ENCODE assay signal across 8 cellular contexts in the genomic region with DNA sequence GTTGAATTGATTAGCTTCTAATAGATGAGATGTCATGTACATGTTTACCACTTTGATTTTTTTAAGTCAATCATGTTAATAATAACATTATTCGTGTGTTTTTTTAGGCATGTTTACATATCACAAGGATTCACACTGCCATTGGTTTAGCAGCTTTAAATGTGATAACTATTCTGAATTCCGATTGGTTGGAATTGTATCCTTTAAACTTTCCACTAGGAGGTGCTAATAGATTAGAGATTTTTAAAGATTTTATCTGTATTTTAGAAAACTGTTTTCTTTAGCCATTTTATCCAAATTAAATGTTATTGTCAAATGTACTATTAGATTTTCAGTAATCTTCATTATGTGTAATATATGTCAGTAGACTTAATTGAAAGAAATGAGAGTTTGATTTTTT.
DNase-seq lines count a peak whose midpoint lies in the region; ATAC-seq, FAIRE-seq and TF ChIP-seq lines count a peak whose summit lies in the region.

No MANE protein-coding gene starts in this region.

- no peaks in the 10 kb centered on the region for H3K9me3 ChIP-seq in endothelial cell of umbilical vein (replicated peaks; ENCODE audit: control insufficient read depth, insufficient read depth, low read length)

- no peak for TF ChIP-seq CTCF in endothelial cell of umbilical vein (IDR thresholded peaks at IDR 0.05; ENCODE audit: extremely low read depth in 1 of 2, insufficient read depth in 1 of 2, low read depth in 1 of 2, low read length in 2 of 2)
- peak; percentile 57 for TF ChIP-seq CTCF in osteocyte (IDR thresholded peaks at IDR 0.05)

- no peaks in the 10 kb centered on the region for H3K4me1 ChIP-seq in endothelial cell of umbilical vein (ENCODE audit: control insufficient read depth, extremely low read depth, insufficient read depth, low read length)

- no peak overlapping the region for H3K4me2 ChIP-seq in endothelial cell of umbilical vein (ENCODE audit: insufficient read depth, low read length)

- H4K20me1 ChIP-seq in endothelial cell of umbilical vein (replicated peaks; ENCODE audit: control insufficient read depth, extremely low read depth, insufficient read depth, low read length): no peaks in the 10 kb centered on the region

- no peak for ATAC-seq in GM19467 (IDR thresholded peaks at IDR 0.05; ENCODE audit: unreplicated experiment)
- ATAC-seq in GM18861 (IDR thresholded peaks at IDR 0.05; ENCODE audit: unreplicated experiment): no peak

- no peak for TF ChIP-seq POLR2A in endothelial cell of umbilical vein (IDR thresholded peaks at IDR 0.05; ENCODE audit: low read depth, low read length)

- FAIRE-seq in endothelial cell of umbilical vein (lab: Jason Lieb, UNC): peak; percentile 31

- H3K27me3 ChIP-seq in endothelial cell of umbilical vein (ENCODE audit: control insufficient read depth in 2 of 2, insufficient read depth in 2 of 2, low read length in 2 of 2): no peaks in the 10 kb centered on the region

- H3K36me3 ChIP-seq in endothelial cell of umbilical vein (ENCODE audit: control insufficient read depth in 2 of 2, extremely low read depth in 1 of 2, insufficient read depth in 2 of 2, low read length in 2 of 2): no peaks in the 10 kb centered on the region

- CTCF ChIA-PET in endothelial cell of umbilical vein (lab: Charles Lee): interaction anchor here (0.6 to 9.6 kb wide), 13 partner anchors 9 to 415 kb away, joined by 3 to 188 read pairs (median 3); partner anchors contain the start of gene PPP1R3C

- BruUV-seq in endothelial cell of umbilical vein (replicated peaks; lab: Mats Ljungman, UMichigan): no TSS peak

- no peak overlapping the region for H3K27ac Mint-ChIP-seq in osteocyte (ENCODE audit: unreplicated experiment)

- no peak overlapping the region for H3K9ac ChIP-seq in endothelial cell of umbilical vein (replicated peaks; ENCODE audit: extremely low read depth, insufficient read depth, low read length)

- dilution Hi-C loops in endothelial cell of umbilical vein (cut with MboI; ENCODE audit: extremely low pct_ligation_motif_present, low sequenced_read_pairs): no loop called here

- no peaks in the 10 kb centered on the region for H3K79me2 ChIP-seq in endothelial cell of umbilical vein (ENCODE audit: control insufficient read depth, insufficient read depth, low read length)

- H3K36me3 Mint-ChIP-seq in osteocyte (ENCODE audit: unreplicated experiment): peaks cover 14% of the 10 kb centered on the region

- H3K9me3 Mint-ChIP-seq in osteocyte (ENCODE audit: unreplicated experiment): no peaks in the 10 kb centered on the region

- peak; percentile 17 for DNase-seq in GM04504 (ENCODE audit: low read depth)
- DNase-seq in NCI-H2227 treated with DMSO at 0.1 percent for 48 hours (lab: John Stamatoyannopoulos, UW): peak; percentile 9
- DNase-seq in endothelial cell of umbilical vein (ENCODE audit: low read depth, low spot score): peak; percentile 24
- DNase-seq in osteocyte (ENCODE audit: extremely low spot score, unreplicated experiment): no peak
- no peak for DNase-seq in NCI-H1417 treated with DMSO at 0.1 percent for 48 hours (lab: John Stamatoyannopoulos, UW)
- DNase-seq in NCI-H1092 (lab: John Stamatoyannopoulos, UW): no peak

- no peak overlapping the region for H3K4me3 Mint-ChIP-seq in osteocyte (ENCODE audit: unreplicated experiment)

- POLR2A ChIA-PET in endothelial cell of umbilical vein (lab: Charles Lee): no interaction called here

- H3K4me3 ChIP-seq in endothelial cell of umbilical vein (replicated peaks in 1 of 3; ENCODE audit: insufficient read depth in 1 of 3, low read depth in 1 of 3, low read length in 3 of 3): no peak overlapping the region

- no peaks in the 10 kb centered on the region for H3K9me1 ChIP-seq in endothelial cell of umbilical vein (replicated peaks; ENCODE audit: control insufficient read depth, extremely low read depth, insufficient read depth, low read length)

- H3K27ac ChIP-seq in endothelial cell of umbilical vein (ENCODE audit: insufficient read depth, low read depth, low read length): no peak overlapping the region

- intact Hi-C loops in endothelial cell of umbilical vein (cut with micrococcal nuclease): loop anchor here (1.0 to 5.0 kb wide), 4 partner anchors 142 to 419 kb away; no protein-coding TSS in a partner anchor

- H3K27me3 Mint-ChIP-seq in osteocyte (ENCODE audit: unreplicated experiment): no peaks in the 10 kb centered on the region

- no peak overlapping the region for H2AFZ ChIP-seq in endothelial cell of umbilical vein (ENCODE audit: low read depth, low read length)

- H3K4me1 Mint-ChIP-seq in osteocyte (ENCODE audit: unreplicated experiment): peaks cover 14% of the 10 kb centered on the region

TF ChIP-seq in endothelial cell of umbilical vein, 7 proteins besides CTCF, POLR2A, EP300 and RAD21:
- no peak for TF ChIP-seq MAX (IDR thresholded peaks at IDR 0.05; ENCODE audit: insufficient read depth, insufficient read length)
- TF ChIP-seq MYC (IDR thresholded peaks at IDR 0.05; ENCODE audit: low read depth, low read length): no peak
- TF ChIP-seq GATA2 (IDR thresholded peaks at IDR 0.05; ENCODE audit: insufficient read depth, insufficient read length, low read depth, low read length): peak; percentile 19

Comparison
In these comparisons a context has a peak if more than half of its experiments do, and no peak if none do; other contexts are left out.
1. DNase-seq: peak in GM04504 (single experiment), NCI-H2227 treated with DMSO at 0.1 percent for 48 hours (single experiment) and endothelial cell of umbilical vein (single experiment); none in osteocyte (single experiment), NCI-H1417 treated with DMSO at 0.1 percent for 48 hours (single experiment) and NCI-H1092 (single experiment).